ENCODE assay signal across 1 cellular context in genomic region chr7:132377703-132378584, GRCh38.
TF ChIP-seq lines count a peak whose summit lies in the region.

No MANE protein-coding gene starts in this region.

TF ChIP-seq in H1, 55 proteins besides CTCF, POLR2A, EP300 and RAD21 (continued from another document):
- TF ChIP-seq SP2 (IDR thresholded peaks at IDR 0.05; ENCODE audit: low read length) (no peak), YY1 (IDR thresholded peaks at IDR 0.05; ENCODE audit: low read depth, low read length) (no peak), CHD7 (IDR thresholded peaks at IDR 0.05; ENCODE audit: insufficient replicate concordance, low read length) (no peak), E2F6 (IDR thresholded peaks at IDR 0.05) (no peak), FOSL1 (IDR thresholded peaks at IDR 0.05; ENCODE audit: insufficient read depth, low read depth, low read length) (no peak), NANOG (IDR thresholded peaks at IDR 0.05; ENCODE audit: insufficient read depth, low read depth, low read length, poor library complexity, severe bottlenecking) (no peak), SP1 (IDR thresholded peaks at IDR 0.05; ENCODE audit: low read depth, low read length) (no peak), ATF2 (IDR thresholded peaks at IDR 0.05; ENCODE audit: low read length) (no peak), TBP (IDR thresholded peaks at IDR 0.05; ENCODE audit: low read depth, low read length) (no peak), CTBP2 (IDR thresholded peaks at IDR 0.05; ENCODE audit: borderline replicate concordance, insufficient read depth, insufficient read length, low read length) (no peak), TEAD4 (IDR thresholded peaks at IDR 0.05; ENCODE audit: low read depth, low read length) (no peak)
